Comparison of ENCODE assay signal across 1 cellular context in genomic region chr14:84090837-84091236, GRCh38.
TF ChIP-seq lines count a peak whose summit lies in the region.

No MANE protein-coding gene starts in this region.

TF ChIP-seq in H1, 55 proteins besides CTCF, POLR2A, EP300 and RAD21 (continued from another document):
- no peak for TF ChIP-seq BACH1 (IDR thresholded peaks at IDR 0.05; ENCODE audit: low read length)
